In the genomic region with DNA sequence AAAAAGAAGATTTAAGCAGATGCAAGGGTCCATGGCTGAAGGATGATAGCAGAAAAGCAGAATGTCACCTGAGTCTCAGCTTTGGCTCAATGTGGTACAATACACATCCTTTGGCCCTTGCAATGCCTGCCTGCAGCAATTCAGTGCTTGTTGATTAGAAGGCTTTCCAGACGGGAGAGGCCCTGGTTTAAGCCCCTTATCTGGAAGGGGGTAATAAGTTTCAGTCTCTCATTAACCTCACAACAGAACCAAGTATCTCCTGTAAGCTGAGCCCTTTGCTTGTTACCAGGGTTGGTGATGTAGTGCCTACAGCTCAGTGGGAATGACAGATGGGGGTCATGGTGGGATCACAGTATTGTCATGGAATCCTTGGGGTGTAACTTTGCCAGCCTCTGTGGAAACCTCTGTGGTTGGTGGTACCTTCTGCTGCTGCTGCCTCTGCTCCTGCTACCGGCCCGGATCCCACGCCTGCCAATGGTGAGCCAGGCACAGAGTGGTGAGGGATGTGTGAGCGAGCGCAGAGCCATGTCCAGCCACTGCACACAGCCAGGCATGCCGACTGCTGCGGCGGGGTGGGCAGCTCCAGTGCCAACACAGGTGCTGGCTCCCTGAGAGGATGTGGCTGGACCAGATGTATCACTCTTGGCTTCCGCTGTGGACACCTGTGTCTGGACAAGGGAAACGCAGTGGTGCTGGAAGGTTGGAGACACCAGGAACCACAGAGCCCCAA, we compare ENCODE assay signal across 1 cellular context.
TF ChIP-seq lines count a peak whose summit lies in the region.

No MANE protein-coding gene starts in this region.

TF ChIP-seq in GM23338, 12 proteins besides CTCF, POLR2A, EP300 and RAD21 (continued from another document):
- no peak for TF ChIP-seq REST (IDR thresholded peaks at IDR 0.05; ENCODE audit: unreplicated experiment)
- no peak for TF ChIP-seq EZH2phosphoT487 (IDR thresholded peaks at IDR 0.05; ENCODE audit: unreplicated experiment)
- no peak for TF ChIP-seq POLR2AphosphoS5 (IDR thresholded peaks at IDR 0.05; ENCODE audit: low read depth)
- TF ChIP-seq NANOG (IDR thresholded peaks at IDR 0.05; ENCODE audit: borderline replicate concordance) = no peak
- no peak for TF ChIP-seq JUNB (IDR thresholded peaks at IDR 0.05; ENCODE audit: unreplicated experiment)
- TF ChIP-seq CREB1 (CRISPR knock-in tag; IDR thresholded peaks at IDR 0.05; ENCODE audit: low read depth) = no peak
